Comparison of ENCODE assay signal across 7 cellular contexts in the genomic region with DNA sequence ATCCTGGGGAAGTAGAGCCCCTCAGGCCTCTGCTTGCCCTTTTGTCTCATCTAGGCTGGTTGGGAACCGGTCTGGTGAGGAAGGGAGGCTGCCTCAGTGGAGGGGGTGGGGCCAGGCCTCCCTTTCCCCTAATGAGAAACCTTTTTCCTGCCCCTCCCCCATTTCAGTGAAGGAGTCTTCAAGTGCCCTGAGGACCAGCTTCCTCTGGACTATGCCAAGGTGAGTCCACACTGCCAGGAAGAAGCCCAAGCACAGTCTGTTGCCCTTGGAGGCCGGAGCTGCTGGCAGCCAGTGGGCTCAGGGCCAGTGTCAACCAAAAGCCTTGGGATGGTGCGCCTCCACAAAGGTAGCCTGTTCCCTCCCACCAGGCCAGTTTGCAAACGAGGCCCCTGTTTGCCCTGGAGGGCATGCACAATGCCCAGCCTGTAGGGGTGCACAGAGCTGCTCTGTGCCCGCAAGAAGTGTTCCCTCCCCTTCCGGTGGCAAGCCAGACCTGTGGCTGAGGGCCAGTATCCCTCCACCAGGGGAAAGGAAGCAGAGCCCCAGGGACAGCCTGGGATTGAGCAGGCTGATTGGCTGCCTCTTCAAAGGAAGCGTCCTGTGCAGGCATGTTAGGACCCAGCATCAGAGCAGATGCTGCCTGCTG. TPM values are rescaled to one million over a fixed set of nuclear protein-coding genes. Genes with fewer than 3 reads are reported as not detected.
DNase-seq lines count a peak whose midpoint lies in the region; ATAC-seq, FAIRE-seq and TF ChIP-seq lines count a peak whose summit lies in the region.

No MANE protein-coding gene starts in this region.

- DNase-seq in activated T-cell treated with anti-CD3 and anti-CD28 coated beads, Interleukin-2, amount 50 U/mL, for 72 hours = no peak
- peak; percentile 92 for DNase-seq in kidney
- peak; percentile 91 for DNase-seq in stomach
- no peak for DNase-seq in GM12891 (ENCODE audit: insufficient read length, low spot score)
- DNase-seq in activated CD4-positive, alpha-beta T cell treated with anti-CD3 and anti-CD28 coated beads, Interleukin-2, amount 50 U/mL, for 48 hours = no peak

- FAIRE-seq in kidney (lab: Jason Lieb, UNC) = no peak
- no peak for FAIRE-seq in GM12891 (lab: Jason Lieb, UNC)

- H3K4me1 Mint-ChIP-seq in IgD-negative memory B cell = peaks cover 9 to 24% (median 11%) of the 10 kb centered on the region in 3 donors
- H3K4me1 Mint-ChIP-seq in activated T-cell treated with anti-CD3 and anti-CD28 coated beads, Interleukin-2, amount 50 U/mL, for 72 hours (ENCODE audit: low read depth) = peaks cover 61% of the 10 kb centered on the region

- H3K9me3 ChIP-seq in kidney (ENCODE audit: control insufficient read depth in 1 of 2, low read length in 2 of 2) (no peaks in the 10 kb centered on the region), stomach (no peaks in the 10 kb centered on the region)

- TF ChIP-seq CTCF in kidney (IDR thresholded peaks at IDR 0.05; ENCODE audit: borderline replicate concordance, extremely low read depth, insufficient read depth) (no peak), stomach (IDR thresholded peaks at IDR 0.05) (no peak)

- H3K36me3 ChIP-seq in kidney (ENCODE audit: control insufficient read depth in 1 of 2, insufficient read depth in 2 of 2, low read length in 2 of 2) (peaks cover 10 to 36% of the 10 kb centered on the region in 2 donors), stomach (peaks cover 27 to 46% (median 34%) of the 10 kb centered on the region in 4 donors)

- TF ChIP-seq EP300 in stomach (IDR thresholded peaks at IDR 0.05) = no peak

- H3K4me3 ChIP-seq in kidney (ENCODE audit: low read length in 2 of 2) = peak overlapping the region in 1 of 2 donors; percentile 97
- peak overlapping the region; percentile 12 to 89 (median 80) for H3K4me3 ChIP-seq in stomach

- 19 to 65% (median 33%) methylated on average over 2 to 7 of the region's 7 CpGs for WGBS in stomach, 5 donors

- peak overlapping the region; percentile 16 to 99 (median 73) for H3K27ac Mint-ChIP-seq in IgD-negative memory B cell
- peak overlapping the region; percentile 28 for H3K27ac Mint-ChIP-seq in activated T-cell treated with anti-CD3 and anti-CD28 coated beads, Interleukin-2, amount 50 U/mL, for 72 hours

- intact Hi-C loops in kidney (cut with DNase I) = no loop called here
- intact Hi-C loops in stomach (cut with DNase I; ENCODE audit: low total_unique reads) = no loop called here

- peaks cover 42 to 59% of the 10 kb centered on the region in 2 donors for H3K4me1 ChIP-seq in kidney (ENCODE audit: control insufficient read depth in 1 of 2, insufficient read depth in 1 of 2, low read depth in 1 of 2, low read length in 2 of 2)
- peaks cover 61 to 88% (median 85%) of the 10 kb centered on the region in 4 donors for H3K4me1 ChIP-seq in stomach

- no peaks in the 10 kb centered on the region for H3K27me3 Mint-ChIP-seq in IgD-negative memory B cell
- no peaks in the 10 kb centered on the region for H3K27me3 Mint-ChIP-seq in activated T-cell treated with anti-CD3 and anti-CD28 coated beads, Interleukin-2, amount 50 U/mL, for 72 hours (ENCODE audit: low read depth)

- no peaks in the 10 kb centered on the region for H3K36me3 Mint-ChIP-seq in IgD-negative memory B cell
- peaks cover 0 to 11% of the 10 kb centered on the region in 2 donors for H3K36me3 Mint-ChIP-seq in activated T-cell treated with anti-CD3 and anti-CD28 coated beads, Interleukin-2, amount 50 U/mL, for 72 hours (ENCODE audit: insufficient read depth in 2 of 2)

- H3K9me3 Mint-ChIP-seq in IgD-negative memory B cell = no peaks in the 10 kb centered on the region
- no peaks in the 10 kb centered on the region for H3K9me3 Mint-ChIP-seq in activated T-cell treated with anti-CD3 and anti-CD28 coated beads, Interleukin-2, amount 50 U/mL, for 72 hours

- no peak for ATAC-seq in activated T-cell treated with anti-CD3 and anti-CD28 coated beads, Interleukin-2, amount 50 U/mL, for 72 hours (replicated peaks in 1 of 2)
- no peak for ATAC-seq in GM18873 (IDR thresholded peaks at IDR 0.05; ENCODE audit: low FRiP score, unreplicated experiment)

- peaks cover 0 to 5% (median 0%) of the 10 kb centered on the region in 3 donors for H3K27me3 ChIP-seq in stomach

- peak overlapping the region; percentile 95 to 96 for H3K27ac ChIP-seq in kidney (ENCODE audit: low read depth in 2 of 2, low read length in 2 of 2)
- peak overlapping the region; percentile 96 to 99 (median 98) for H3K27ac ChIP-seq in stomach

- H3K9ac ChIP-seq in kidney (ENCODE audit: low read length in 2 of 2) = peak overlapping the region in 1 of 2 donors; percentile 98

- TF ChIP-seq POLR2A in stomach (IDR thresholded peaks at IDR 0.05) (no peak), GM12891 (IDR thresholded peaks at IDR 0.05; ENCODE audit: low read depth, low read length) (no peak; the same call in 1 of the 2 replicates)

- peak overlapping the region in 3 of 4 donors; percentile 74 to 99 (median 96) for H3K4me3 Mint-ChIP-seq in IgD-negative memory B cell
- H3K4me3 Mint-ChIP-seq in activated T-cell treated with anti-CD3 and anti-CD28 coated beads, Interleukin-2, amount 50 U/mL, for 72 hours = peak overlapping the region; percentile 93

TF ChIP-seq in GM12891, 5 proteins besides CTCF, POLR2A, EP300 and RAD21:
- no peak for TF ChIP-seq PAX5 (IDR thresholded peaks at IDR 0.05; ENCODE audit: insufficient read depth, low read length, severe bottlenecking)
- TF ChIP-seq SPI1 (IDR thresholded peaks at IDR 0.05; ENCODE audit: low read depth, low read length) = no peak
- TF ChIP-seq POU2F2 (IDR thresholded peaks at IDR 0.05; ENCODE audit: low read depth, low read length) = no peak
- TF ChIP-seq POLR2AphosphoS5 (IDR thresholded peaks at IDR 0.05; ENCODE audit: low read depth, low read length) = no peak
- TF ChIP-seq TAF1 (IDR thresholded peaks at IDR 0.05; ENCODE audit: low read depth, low read length) = no peak

RNA-seq across cellular contexts. Expression of gene TRAF4, which starts 3.4 kb away (rescaled TPM):
- 13.8 TPM for polyA plus RNA-seq in IgD-negative memory B cell
- 100 to 1,000 TPM; 108 to 145 TPM for total RNA-seq in activated T-cell treated with anti-CD3 and anti-CD28 coated beads, Interleukin-2, amount 50 U/mL, for 72 hours
- total RNA-seq in kidney = 118 TPM
- 53.4 TPM for polyA plus RNA-seq in kidney (ENCODE audit: insufficient read depth, low read depth, low replicate concordance)
- total RNA-seq in stomach = 100 to 1,000 TPM in 3 of 5 donors, 10 to 100 TPM in 2; 29.0 to 383 (median 151) TPM
- polyA plus RNA-seq in stomach = 10 to 100 TPM; 33.3 to 38.2 (median 34.4) TPM
- polyA plus RNA-seq in GM12891 (2012; ENCODE audit: low read depth, missing spikeins) = 99.4 TPM

RNA-seq across cellular contexts. Expression of gene NEK8, which starts 18.6 kb away (rescaled TPM):
- 18.6 TPM for polyA plus RNA-seq in IgD-negative memory B cell
- total RNA-seq in activated T-cell treated with anti-CD3 and anti-CD28 coated beads, Interleukin-2, amount 50 U/mL, for 72 hours = 10 to 100 TPM in 1 of 2 donors, 1 to 10 TPM in 1; 6.9 to 10.9 TPM
- total RNA-seq in kidney = 20.6 TPM
- polyA plus RNA-seq in kidney (ENCODE audit: insufficient read depth, low read depth, low replicate concordance) = 4.7 TPM
- total RNA-seq in stomach = 10 to 100 TPM in 1 of 5 donors, 1 to 10 TPM in 3, not detected in 1; 2.8 to 17.8 (median 7.5) TPM
- 1 to 10 TPM; 2.8 to 3.4 (median 3.1) TPM for polyA plus RNA-seq in stomach
- polyA plus RNA-seq in GM12891 (2012; ENCODE audit: low read depth, missing spikeins) = 7.2 TPM

RNA-seq across cellular contexts. Expression of gene TLCD1, which starts 21.1 kb away (rescaled TPM):
- polyA plus RNA-seq in IgD-negative memory B cell = 0.49 TPM
- total RNA-seq in activated T-cell treated with anti-CD3 and anti-CD28 coated beads, Interleukin-2, amount 50 U/mL, for 72 hours = 1 to 10 TPM; 5.2 to 9.0 TPM
- total RNA-seq in kidney = 25.3 TPM
- polyA plus RNA-seq in kidney (ENCODE audit: insufficient read depth, low read depth, low replicate concordance) = 30.0 TPM
- total RNA-seq in stomach = 10 to 100 TPM in 2 of 5 donors, 1 to 10 TPM in 1, not detected in 2; 2.6 to 21.0 (median 11.7) TPM
- polyA plus RNA-seq in stomach = 10 to 100 TPM in 1 of 3 donors, 1 to 10 TPM in 2; 6.3 to 13.0 (median 8.2) TPM
- 10.3 TPM for polyA plus RNA-seq in GM12891 (2012; ENCODE audit: low read depth, missing spikeins)

RNA-seq across cellular contexts. Expression of gene RPL23A, which starts 27.4 kb away (rescaled TPM):
- polyA plus RNA-seq in IgD-negative memory B cell (6,180 TPM), kidney (ENCODE audit: insufficient read depth, low read depth, low replicate concordance) (1,159 TPM), stomach (1,000 to 10,000 TPM; 1,260 to 1,750 (median 1,417) TPM)
- 1,000 to 10,000 TPM; 2,006 to 2,174 TPM for total RNA-seq in activated T-cell treated with anti-CD3 and anti-CD28 coated beads, Interleukin-2, amount 50 U/mL, for 72 hours
- total RNA-seq in kidney (1,188 TPM), stomach (1,000 to 10,000 TPM in 1 of 5 donors, 100 to 1,000 TPM in 4; 221 to 1,205 (median 504) TPM)
- 3,809 TPM for polyA plus RNA-seq in GM12891 (2012; ENCODE audit: low read depth, missing spikeins)

RNA-seq across cellular contexts. Expression of gene RAB34, which starts 29.5 kb away (rescaled TPM):
- polyA plus RNA-seq in IgD-negative memory B cell (6.7 TPM), kidney (ENCODE audit: insufficient read depth, low read depth, low replicate concordance) (128 TPM), stomach (10 to 100 TPM; 53.1 to 80.1 (median 70.6) TPM)
- total RNA-seq in activated T-cell treated with anti-CD3 and anti-CD28 coated beads, Interleukin-2, amount 50 U/mL, for 72 hours = 10 to 100 TPM; 10.4 to 17.3 TPM
- total RNA-seq in kidney (119 TPM), stomach (100 to 1,000 TPM in 1 of 5 donors, 10 to 100 TPM in 4; 35.6 to 101 (median 95.5) TPM)
- polyA plus RNA-seq in GM12891 (2012; ENCODE audit: low read depth, missing spikeins) = 5.3 TPM

Comparison
In these comparisons a context has a peak if more than half of its experiments do, and no peak if none do; other contexts are left out.
1. DNase-seq: peak in kidney (single experiment) and stomach (single experiment); none in activated T-cell treated with anti-CD3 and anti-CD28 coated beads, Interleukin-2, amount 50 U/mL, for 72 hours (0 of 2), GM12891 (single experiment) and activated CD4-positive, alpha-beta T cell treated with anti-CD3 and anti-CD28 coated beads, Interleukin-2, amount 50 U/mL, for 48 hours (0 of 2).